In genomic region chr5:122877518-122877917, GRCh38 we compare ENCODE assay signal across 16 cellular contexts. TPM values are rescaled to one million over a fixed set of nuclear protein-coding genes. Genes with fewer than 3 reads are reported as not detected.
DNase-seq lines count a peak whose midpoint lies in the region; ATAC-seq and TF ChIP-seq lines count a peak whose summit lies in the region.
"Had no signal": no experiment of that assay in that cellular context is flagged by ENCODE, and none has a peak within 500 bp of the region (broad histone marks: within the 10 kb centered on the region; RNA-seq: fewer than 3 reads in every experiment).

No MANE protein-coding gene starts in this region.

- DNase-seq in DMS53 (lab: John Stamatoyannopoulos, UW) (no peak), DMS53 treated with DMSO at 0.1 percent for 48 hours (lab: John Stamatoyannopoulos, UW; ENCODE audit: unreplicated experiment) (no peak), omental fat pad (ENCODE audit: low spot score) (no peak)
- DNase-seq: activated CD4-positive, CD25-positive, alpha-beta regulatory T cell treated with anti-CD3 and anti-CD28 coated beads, Interleukin-2, amount 50 U/mL, for 72 hours; effector memory CD8-positive, alpha-beta T cell; GF-D8; kidney glomerular epithelial cell; NCI-H226; spleen had no signal

- intact Hi-C loops in dendritic cell treated with granulocyte-macrophage colony-stimulating factor and Interleukin-4, amounts not matched to agents 40 ng/mL and 50 ng/mL, for 4 days (cut with micrococcal nuclease) = no loop called here

- no peaks in the 10 kb centered on the region for H3K27me3 Mint-ChIP-seq in dendritic cell treated with granulocyte-macrophage colony-stimulating factor and Interleukin-4, amounts not matched to agents 40 ng/mL and 50 ng/mL, for 4 days
- H3K27me3 Mint-ChIP-seq: brain; effector memory CD8-positive, alpha-beta T cell had no signal

- H3K27ac Mint-ChIP-seq in dendritic cell treated with granulocyte-macrophage colony-stimulating factor and Interleukin-4, amounts not matched to agents 40 ng/mL and 50 ng/mL, for 4 days = peak overlapping the region; percentile 53
- H3K27ac Mint-ChIP-seq: brain; effector memory CD8-positive, alpha-beta T cell had no signal

- ATAC-seq in GM18517 (IDR thresholded peaks at IDR 0.05; ENCODE audit: unreplicated experiment) (peak; percentile 62), GM21576 (IDR thresholded peaks at IDR 0.05; ENCODE audit: unreplicated experiment) (peak; percentile 78), HG03432 (IDR thresholded peaks at IDR 0.05; ENCODE audit: unreplicated experiment) (peak; percentile 66), HG03439 (IDR thresholded peaks at IDR 0.05; ENCODE audit: unreplicated experiment) (no peak), omental fat pad (ENCODE audit: low FRiP score) (no peak)
- ATAC-seq: effector memory CD8-positive, alpha-beta T cell had no signal

- peaks cover 16% of the 10 kb centered on the region for H3K36me3 Mint-ChIP-seq in dendritic cell treated with granulocyte-macrophage colony-stimulating factor and Interleukin-4, amounts not matched to agents 40 ng/mL and 50 ng/mL, for 4 days (ENCODE audit: low read depth)
- H3K36me3 Mint-ChIP-seq: brain had no signal

- H3K9me3 Mint-ChIP-seq in dendritic cell treated with granulocyte-macrophage colony-stimulating factor and Interleukin-4, amounts not matched to agents 40 ng/mL and 50 ng/mL, for 4 days = peaks cover 12% of the 10 kb centered on the region
- H3K9me3 Mint-ChIP-seq: brain; effector memory CD8-positive, alpha-beta T cell; neural crest cell had no signal

- H3K4me3 Mint-ChIP-seq in dendritic cell treated with granulocyte-macrophage colony-stimulating factor and Interleukin-4, amounts not matched to agents 40 ng/mL and 50 ng/mL, for 4 days = no peak overlapping the region
- H3K4me3 Mint-ChIP-seq: brain; effector memory CD8-positive, alpha-beta T cell; neural crest cell had no signal

- no peak for TF ChIP-seq CTCF in omental fat pad (IDR thresholded peaks at IDR 0.05)

- peaks cover 34% of the 10 kb centered on the region for H3K4me1 Mint-ChIP-seq in dendritic cell treated with granulocyte-macrophage colony-stimulating factor and Interleukin-4, amounts not matched to agents 40 ng/mL and 50 ng/mL, for 4 days (ENCODE audit: low read depth)

RNA-seq across cellular contexts. Expression of gene SNX24, which starts 32.1 kb away (rescaled TPM):
- 10 to 100 TPM; 13.3 to 21.5 (median 17.9) TPM for total RNA-seq in omental fat pad

Comparison
In these comparisons a context has a peak if more than half of its experiments do, and no peak if none do; other contexts are left out.
1. ATAC-seq: peak in GM18517 (single experiment), GM21576 (single experiment) and HG03432 (single experiment); none in HG03439 (single experiment) and omental fat pad (single experiment).